Comparison of ENCODE assay signal across 1 cellular context in genomic region chr17:81295031-81295677, GRCh38.
A peak's percentile ranks its signal among the peaks of the same experiment; 100 is the strongest.
TF ChIP-seq lines count a peak whose summit lies in the region.

TSS of gene SLC38A10 (minus strand) at chr17:81295307. CDS start at chr17:81294921, 386 bp downstream.

TF ChIP-seq in HepG2, 621 proteins besides CTCF, POLR2A, EP300 and RAD21 (continued from another document and continues in another):
- TF ChIP-seq ZHX2 (IDR thresholded peaks at IDR 0.05; ENCODE audit: low read depth) (peak; percentile 68), ZHX2 (CRISPR knock-in tag; IDR thresholded peaks at IDR 0.05; ENCODE audit: borderline replicate concordance) (no peak), CENPX (CRISPR knock-in tag; IDR thresholded peaks at IDR 0.05) (no peak), MXI1 (IDR thresholded peaks at IDR 0.05; ENCODE audit: borderline replicate concordance, low read depth, low read length) (peak; percentile 83; the same call in 1 of the 3 replicates), CCAR2 (optimal IDR thresholded peaks at IDR 0.05; ENCODE audit: low read depth, low read length) (no peak), CREM (IDR thresholded peaks at IDR 0.05) (peak; percentile 86), CREM (CRISPR knock-in tag; IDR thresholded peaks at IDR 0.05) (no peak), ZNF253 (CRISPR knock-in tag; IDR thresholded peaks at IDR 0.05; ENCODE audit: borderline replicate concordance) (no peak), MYPOP (CRISPR knock-in tag; IDR thresholded peaks at IDR 0.05) (peak; percentile 81), ZNF781 (CRISPR knock-in tag; IDR thresholded peaks at IDR 0.05; ENCODE audit: borderline replicate concordance, not compliant biosample characterization) (peak; percentile 90), ZNF839 (CRISPR knock-in tag; IDR thresholded peaks at IDR 0.05; ENCODE audit: borderline replicate concordance) (0 out of 2 replicates have a peak, but pooled peaks have one; percentile 49), STAT6 (CRISPR knock-in tag; IDR thresholded peaks at IDR 0.05; ENCODE audit: borderline replicate concordance) (no peak; the same call in none of the 2 replicates), SRSF9 (IDR thresholded peaks at IDR 0.05; ENCODE audit: borderline replicate concordance, insufficient read depth, low read depth, low read length, poor library complexity, severe bottlenecking) (no peak), FOXO1 (CRISPR knock-in tag; IDR thresholded peaks at IDR 0.05) (peak; percentile 25; the same call in 1 of the 2 replicates), SYNCRIP (IDR thresholded peaks at IDR 0.05; ENCODE audit: insufficient read depth, low read depth, low read length) (no peak), MZF1 (CRISPR knock-in tag; IDR thresholded peaks at IDR 0.05; ENCODE audit: borderline replicate concordance) (no peak), IRF9 (CRISPR knock-in tag; IDR thresholded peaks at IDR 0.05; ENCODE audit: borderline replicate concordance) (peak; percentile 70; the same call in 1 of the 2 replicates), PRDM10 (CRISPR knock-in tag; IDR thresholded peaks at IDR 0.05; ENCODE audit: low read depth) (no peak), ELK4 (CRISPR knock-in tag; IDR thresholded peaks at IDR 0.05; ENCODE audit: borderline replicate concordance) (no peak), FOXC1 (CRISPR knock-in tag; IDR thresholded peaks at IDR 0.05; ENCODE audit: borderline replicate concordance) (peak; percentile 92), AFF4 (CRISPR knock-in tag; IDR thresholded peaks at IDR 0.05) (no peak), ZNF496 (CRISPR knock-in tag; IDR thresholded peaks at IDR 0.05; ENCODE audit: insufficient replicate concordance) (no peak), NCOA2 (CRISPR knock-in tag; IDR thresholded peaks at IDR 0.05) (no peak), ZNF772 (CRISPR knock-in tag; IDR thresholded peaks at IDR 0.05) (no peak; the same call in 1 of the 2 replicates), E2F2 (CRISPR knock-in tag; IDR thresholded peaks at IDR 0.05; ENCODE audit: borderline replicate concordance) (no peak), HOXA5 (CRISPR knock-in tag; IDR thresholded peaks at IDR 0.05) (peak; percentile 77), FOXA1 (IDR thresholded peaks at IDR 0.05) (no peak), FOXA1 (CRISPR knock-in tag; IDR thresholded peaks at IDR 0.05) (no peak), IKZF5 (CRISPR knock-in tag; IDR thresholded peaks at IDR 0.05) (peak; percentile 46), CBFB (CRISPR knock-in tag; IDR thresholded peaks at IDR 0.05) (no peak)
